9 cellular contexts compared by ENCODE assay signal in the genomic region with DNA sequence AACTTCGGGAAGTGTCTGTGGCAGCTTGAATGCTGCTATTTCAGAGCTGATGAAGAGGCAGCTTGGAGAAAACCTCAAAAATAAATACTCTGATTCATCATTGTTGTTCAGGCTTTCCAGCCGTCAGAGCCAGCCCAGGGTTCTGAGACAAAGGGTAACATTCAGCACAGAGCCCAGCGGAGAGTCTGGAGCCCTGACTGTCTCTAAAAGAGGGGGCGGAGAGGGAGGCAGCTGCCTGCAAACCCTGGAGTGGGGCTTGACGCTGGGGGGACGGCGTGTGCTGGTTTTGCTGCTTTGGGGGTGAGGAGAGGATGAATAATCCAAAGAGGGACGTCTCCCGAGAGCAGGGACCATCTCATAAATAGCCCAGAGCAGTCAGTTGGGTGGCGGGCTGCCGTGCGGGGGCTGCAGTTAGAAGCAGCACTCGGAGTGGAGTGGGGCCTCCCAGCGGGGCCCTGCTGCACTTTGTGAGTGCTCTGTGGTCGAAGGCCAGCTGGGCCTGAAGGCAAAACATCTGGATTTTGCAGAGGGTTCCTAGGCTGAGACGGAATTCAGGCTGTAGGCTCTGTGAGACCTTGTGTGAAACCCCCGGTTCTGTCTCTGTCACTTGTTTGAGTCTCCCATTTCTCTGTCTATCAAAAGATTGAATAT.
DNase-seq lines count a peak whose midpoint lies in the region; ATAC-seq and TF ChIP-seq lines count a peak whose summit lies in the region.
"Had no signal": no experiment of that assay in that cellular context is flagged by ENCODE, and none has a peak within 500 bp of the region (broad histone marks: within the 10 kb centered on the region; RNA-seq: fewer than 3 reads in every experiment).

No MANE protein-coding gene starts in this region.

- TF ChIP-seq CTCF in GM23338 (conservative IDR thresholded peaks at IDR 0.05; ENCODE audit: low read depth in 2 of 2) (no peak), sigmoid colon (IDR thresholded peaks at IDR 0.05) (no peak)

- no peaks in the 10 kb centered on the region for H4K20me1 ChIP-seq in GM23338 (replicated peaks; ENCODE audit: insufficient read depth)

- H3K4me1 Mint-ChIP-seq in GM23338, result peaks cover 34% of the 10 kb centered on the region
- H3K4me1 Mint-ChIP-seq in activated T-helper 1 cell treated with anti-CD3 and anti-CD28 coated beads, Interleukin-12 subunit alpha, Interleukin-12 subunit beta, Interleukin-2, Interleukin-4 antibody, amounts not matched to agents 30 ng/mL and 10 ng/mL and 1 ng/mL, durations not matched to agents 14 hours and 24 hours and 36 hours (ENCODE audit: low read depth), result peaks cover 55% of the 10 kb centered on the region
- peaks cover 44% of the 10 kb centered on the region for H3K4me1 Mint-ChIP-seq in activated CD4-positive, alpha-beta memory T cell treated with anti-CD3 and anti-CD28 coated beads, Interleukin-2, amount 10 ng/mL, durations not matched to agents 7 days and 5 days
- peaks cover 15 to 38% of the 10 kb centered on the region in 2 donors for H3K4me1 Mint-ChIP-seq in stimulated activated naive B cell treated with anti-CD40 and anti-IgM and Interleukin-4, amounts not matched to agents 10 μg/mL and 1 μg/mL and 100 μg/mL, for 72 hours

- H3K79me2 ChIP-seq in GM23338 (replicated peaks; ENCODE audit: insufficient read depth), result 0 out of 2 replicates have a peak, but pooled peaks cover 6% of the 10 kb centered on the region

- peak overlapping the region; percentile 43 for H3K4me3 Mint-ChIP-seq in GM23338
- no peak overlapping the region for H3K4me3 Mint-ChIP-seq in activated T-helper 1 cell treated with anti-CD3 and anti-CD28 coated beads, Interleukin-12 subunit alpha, Interleukin-12 subunit beta, Interleukin-2, Interleukin-4 antibody, amounts not matched to agents 30 ng/mL and 10 ng/mL and 1 ng/mL, durations not matched to agents 14 hours and 24 hours and 36 hours
- no peak overlapping the region for H3K4me3 Mint-ChIP-seq in activated CD4-positive, alpha-beta memory T cell treated with anti-CD3 and anti-CD28 coated beads, Interleukin-2, amount 10 ng/mL, durations not matched to agents 7 days and 5 days
- H3K4me3 Mint-ChIP-seq in stimulated activated naive B cell treated with anti-CD40 and anti-IgM and Interleukin-4, amounts not matched to agents 10 μg/mL and 1 μg/mL and 100 μg/mL, for 72 hours, result no peak overlapping the region

- CTCF ChIA-PET in activated CD4-positive, alpha-beta memory T cell treated with anti-CD3 and anti-CD28 coated beads, Interleukin-2, amount 10 ng/mL, durations not matched to agents 7 days and 5 days (lab: Charles Lee), result interaction anchor here (1.9 kb wide), 1 partner anchor 27 kb away, joined by 9 read pairs; no protein-coding TSS in a partner anchor

- H3K27me3 ChIP-seq in GM23338 (ENCODE audit: insufficient read depth), result no peaks in the 10 kb centered on the region
- H3K27me3 ChIP-seq in sigmoid colon, result no peaks in the 10 kb centered on the region

- peaks cover 19% of the 10 kb centered on the region for H3K4me1 ChIP-seq in GM23338 (ENCODE audit: insufficient read depth)
- H3K4me1 ChIP-seq in sigmoid colon, result peaks cover 0 to 76% (median 66%) of the 10 kb centered on the region in 4 donors

- H3K9me3 ChIP-seq in sigmoid colon, result no peaks in the 10 kb centered on the region

- peaks cover 9% of the 10 kb centered on the region for H3K27me3 Mint-ChIP-seq in GM23338 (ENCODE audit: insufficient read depth, low read depth, poor library complexity)
- no peaks in the 10 kb centered on the region for H3K27me3 Mint-ChIP-seq in activated T-helper 1 cell treated with anti-CD3 and anti-CD28 coated beads, Interleukin-12 subunit alpha, Interleukin-12 subunit beta, Interleukin-2, Interleukin-4 antibody, amounts not matched to agents 30 ng/mL and 10 ng/mL and 1 ng/mL, durations not matched to agents 14 hours and 24 hours and 36 hours (ENCODE audit: insufficient read depth)
- H3K27me3 Mint-ChIP-seq in activated CD4-positive, alpha-beta memory T cell treated with anti-CD3 and anti-CD28 coated beads, Interleukin-2, amount 10 ng/mL, durations not matched to agents 7 days and 5 days, result no peaks in the 10 kb centered on the region
- H3K27me3 Mint-ChIP-seq in stimulated activated naive B cell treated with anti-CD40 and anti-IgM and Interleukin-4, amounts not matched to agents 10 μg/mL and 1 μg/mL and 100 μg/mL, for 72 hours, result peaks cover 3 to 5% of the 10 kb centered on the region in 2 donors

- H3K27ac ChIP-seq in GM23338 (ENCODE audit: low read depth) (peak overlapping the region; percentile 76; the same call in 1 of the 2 replicates), sigmoid colon (peak overlapping the region; percentile 75 to 78 (median 76))

- TF ChIP-seq EP300 in sigmoid colon (IDR thresholded peaks at IDR 0.05), result no peak

- ATAC-seq in GM23338 (peak; percentile 96), left ventricle myocardium superior (peak; percentile 88), GM18511 (IDR thresholded peaks at IDR 0.05; ENCODE audit: unreplicated experiment) (no peak)
- no peak for ATAC-seq in stimulated activated naive B cell treated with anti-CD40 and anti-IgM and Interleukin-4, amounts not matched to agents 10 μg/mL and 1 μg/mL and 100 μg/mL, for 72 hours (replicated peaks)

- peak overlapping the region; percentile 56 for H2AFZ ChIP-seq in GM23338

- H3K27ac Mint-ChIP-seq in GM23338, result peak overlapping the region; percentile 76
- peak overlapping the region; percentile 44 for H3K27ac Mint-ChIP-seq in activated T-helper 1 cell treated with anti-CD3 and anti-CD28 coated beads, Interleukin-12 subunit alpha, Interleukin-12 subunit beta, Interleukin-2, Interleukin-4 antibody, amounts not matched to agents 30 ng/mL and 10 ng/mL and 1 ng/mL, durations not matched to agents 14 hours and 24 hours and 36 hours
- H3K27ac Mint-ChIP-seq in activated CD4-positive, alpha-beta memory T cell treated with anti-CD3 and anti-CD28 coated beads, Interleukin-2, amount 10 ng/mL, durations not matched to agents 7 days and 5 days, result no peak overlapping the region
- no peak overlapping the region for H3K27ac Mint-ChIP-seq in stimulated activated naive B cell treated with anti-CD40 and anti-IgM and Interleukin-4, amounts not matched to agents 10 μg/mL and 1 μg/mL and 100 μg/mL, for 72 hours

- no peaks in the 10 kb centered on the region for H3F3A ChIP-seq in GM23338 (replicated peaks; ENCODE audit: low read depth)

- H3K4me3 ChIP-seq in GM23338 (no peak overlapping the region), sigmoid colon (peak overlapping the region in 1 of 4 donors; percentile 6)

- POLR2A ChIA-PET in activated CD4-positive, alpha-beta memory T cell treated with anti-CD3 and anti-CD28 coated beads, Interleukin-2, amount 10 ng/mL, durations not matched to agents 7 days and 5 days (lab: Charles Lee), result interaction anchor here (1.1 to 1.9 kb wide), 2 partner anchors 29 to 285 kb away, joined by 3 to 4 read pairs; no protein-coding TSS in a partner anchor

- H3K4me2 ChIP-seq in GM23338, result peak overlapping the region; percentile 64

- peaks cover under 1% of the 10 kb centered on the region; the same call in 2 of the 3 replicates for H3K36me3 Mint-ChIP-seq in GM23338 (ENCODE audit: low read depth)
- H3K36me3 Mint-ChIP-seq in activated T-helper 1 cell treated with anti-CD3 and anti-CD28 coated beads, Interleukin-12 subunit alpha, Interleukin-12 subunit beta, Interleukin-2, Interleukin-4 antibody, amounts not matched to agents 30 ng/mL and 10 ng/mL and 1 ng/mL, durations not matched to agents 14 hours and 24 hours and 36 hours (ENCODE audit: low read depth), result peaks cover 12% of the 10 kb centered on the region
- H3K36me3 Mint-ChIP-seq in activated CD4-positive, alpha-beta memory T cell treated with anti-CD3 and anti-CD28 coated beads, Interleukin-2, amount 10 ng/mL, durations not matched to agents 7 days and 5 days (ENCODE audit: low read depth), result peaks cover 19% of the 10 kb centered on the region
- no peaks in the 10 kb centered on the region for H3K36me3 Mint-ChIP-seq in stimulated activated naive B cell treated with anti-CD40 and anti-IgM and Interleukin-4, amounts not matched to agents 10 μg/mL and 1 μg/mL and 100 μg/mL, for 72 hours

- DNase-seq in GM23338 (ENCODE audit: low spot score) (peak; percentile 59), left ventricle myocardium superior (peak; percentile 61), sigmoid colon (peak; percentile 80)
- DNase-seq in activated T-helper 1 cell treated with anti-CD3 and anti-CD28 coated beads, Interleukin-12 subunit alpha, Interleukin-12 subunit beta, Interleukin-2, Interleukin-4 antibody, amounts not matched to agents 30 ng/mL and 10 ng/mL and 1 ng/mL, durations not matched to agents 14 hours and 24 hours and 36 hours (ENCODE audit: low spot score), result no peak
- no peak for DNase-seq in activated CD4-positive, CD25-positive, alpha-beta regulatory T cell treated with anti-CD3 and anti-CD28 coated beads, Interleukin-2, amount 50 U/mL, for 72 hours
- DNase-seq in activated CD4-positive, alpha-beta memory T cell treated with anti-CD3 and anti-CD28 coated beads, Interleukin-2, amount 10 ng/mL, durations not matched to agents 7 days and 5 days, result no peak
- no peak for DNase-seq in stimulated activated naive B cell treated with anti-CD40 and anti-IgM and Interleukin-4, amounts not matched to agents 10 μg/mL and 1 μg/mL and 100 μg/mL, for 72 hours
- DNase-seq: stimulated activated CD4-positive, alpha-beta T cell treated with anti-CD3 and anti-CD28 coated beads, Interleukin-4, amount 100 ng/mL, for 4 hours had no signal

- H3K9me3 Mint-ChIP-seq in GM23338, result peaks cover under 1% of the 10 kb centered on the region; the same call in 1 of the 3 replicates
- no peaks in the 10 kb centered on the region for H3K9me3 Mint-ChIP-seq in activated T-helper 1 cell treated with anti-CD3 and anti-CD28 coated beads, Interleukin-12 subunit alpha, Interleukin-12 subunit beta, Interleukin-2, Interleukin-4 antibody, amounts not matched to agents 30 ng/mL and 10 ng/mL and 1 ng/mL, durations not matched to agents 14 hours and 24 hours and 36 hours
- peaks cover under 1% of the 10 kb centered on the region for H3K9me3 Mint-ChIP-seq in activated CD4-positive, alpha-beta memory T cell treated with anti-CD3 and anti-CD28 coated beads, Interleukin-2, amount 10 ng/mL, durations not matched to agents 7 days and 5 days
- H3K9me3 Mint-ChIP-seq in stimulated activated naive B cell treated with anti-CD40 and anti-IgM and Interleukin-4, amounts not matched to agents 10 μg/mL and 1 μg/mL and 100 μg/mL, for 72 hours, result peaks cover 0 to 3% of the 10 kb centered on the region in 2 donors

- H3K9me2 ChIP-seq in GM23338 (ENCODE audit: insufficient read depth), result no peaks in the 10 kb centered on the region

- H3K36me3 ChIP-seq in GM23338 (ENCODE audit: insufficient read depth) (no peaks in the 10 kb centered on the region), sigmoid colon (no peaks in the 10 kb centered on the region)

- intact Hi-C loops in activated T-helper 1 cell treated with anti-CD3 and anti-CD28 coated beads, Interleukin-12 subunit alpha, Interleukin-12 subunit beta, Interleukin-2, Interleukin-4 antibody, amounts not matched to agents 30 ng/mL and 10 ng/mL and 1 ng/mL, durations not matched to agents 14 hours and 24 hours and 36 hours (cut with micrococcal nuclease), result loop anchor here (10.0 kb wide), 1 partner anchor 45 kb away; no protein-coding TSS in a partner anchor
- intact Hi-C loops in left ventricle myocardium superior (cut with micrococcal nuclease) (no loop called here), sigmoid colon (cut with DNase I) (loop anchor here (5.0 kb wide), 1 partner anchor 238 kb away; a partner anchor contains a TSS)

- no peak for TF ChIP-seq POLR2A in sigmoid colon (IDR thresholded peaks at IDR 0.05)

- 78 to 87% methylated on average over 17 of the region's 17 CpGs for WGBS in sigmoid colon, 2 donors

Comparison
In these comparisons a context has a peak if more than half of its experiments do, and no peak if none do; other contexts are left out.
1. ATAC-seq: peak in GM23338 (single experiment) and left ventricle myocardium superior (single experiment); none in stimulated activated naive B cell treated with anti-CD40 and anti-IgM and Interleukin-4, amounts not matched to agents 10 μg/mL and 1 μg/mL and 100 μg/mL, for 72 hours (0 of 2) and GM18511 (single experiment).
2. DNase-seq: peak in GM23338 (single experiment), left ventricle myocardium superior (single experiment) and sigmoid colon (single experiment); none in activated T-helper 1 cell treated with anti-CD3 and anti-CD28 coated beads, Interleukin-12 subunit alpha, Interleukin-12 subunit beta, Interleukin-2, Interleukin-4 antibody, amounts not matched to agents 30 ng/mL and 10 ng/mL and 1 ng/mL, durations not matched to agents 14 hours and 24 hours and 36 hours (single experiment), activated CD4-positive, CD25-positive, alpha-beta regulatory T cell treated with anti-CD3 and anti-CD28 coated beads, Interleukin-2, amount 50 U/mL, for 72 hours (single experiment), activated CD4-positive, alpha-beta memory T cell treated with anti-CD3 and anti-CD28 coated beads, Interleukin-2, amount 10 ng/mL, durations not matched to agents 7 days and 5 days (single experiment) and stimulated activated naive B cell treated with anti-CD40 and anti-IgM and Interleukin-4, amounts not matched to agents 10 μg/mL and 1 μg/mL and 100 μg/mL, for 72 hours (single experiment).
3. H3K27ac Mint-ChIP-seq: peak in GM23338 (single experiment) and activated T-helper 1 cell treated with anti-CD3 and anti-CD28 coated beads, Interleukin-12 subunit alpha, Interleukin-12 subunit beta, Interleukin-2, Interleukin-4 antibody, amounts not matched to agents 30 ng/mL and 10 ng/mL and 1 ng/mL, durations not matched to agents 14 hours and 24 hours and 36 hours (single experiment); none in activated CD4-positive, alpha-beta memory T cell treated with anti-CD3 and anti-CD28 coated beads, Interleukin-2, amount 10 ng/mL, durations not matched to agents 7 days and 5 days (single experiment) and stimulated activated naive B cell treated with anti-CD40 and anti-IgM and Interleukin-4, amounts not matched to agents 10 μg/mL and 1 μg/mL and 100 μg/mL, for 72 hours (single experiment).